Comparison of ENCODE assay signal across 19 cellular contexts in the genomic region with DNA sequence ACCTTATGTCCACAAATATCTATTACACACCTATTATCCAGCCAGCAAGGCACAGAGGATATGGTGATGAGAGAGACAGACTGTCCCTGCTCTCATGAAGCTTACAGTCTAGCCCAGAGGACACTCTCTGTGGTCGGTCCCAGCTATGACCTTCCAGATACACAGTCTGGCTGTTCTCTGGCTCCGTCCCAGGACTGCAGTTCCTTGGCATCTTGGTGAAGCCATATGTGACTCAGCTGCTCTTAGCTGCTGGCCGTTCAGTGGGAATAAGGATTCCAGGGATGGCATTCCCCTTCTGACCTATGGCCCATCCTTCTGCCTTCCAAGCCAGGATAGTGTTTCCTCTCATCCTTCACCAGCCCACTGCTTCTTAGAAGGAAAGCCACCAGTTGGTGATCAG. TPM values are rescaled to one million over a fixed set of nuclear protein-coding genes. Genes with fewer than 3 reads are reported as not detected.
DNase-seq lines count a peak whose midpoint lies in the region; ATAC-seq and TF ChIP-seq lines count a peak whose summit lies in the region.
"Had no signal": no experiment of that assay in that cellular context is flagged by ENCODE, and none has a peak within 500 bp of the region (broad histone marks: within the 10 kb centered on the region; RNA-seq: fewer than 3 reads in every experiment).

No MANE protein-coding gene starts in this region.

- no peak for ATAC-seq in GM21786 (IDR thresholded peaks at IDR 0.05; ENCODE audit: unreplicated experiment)
- ATAC-seq: SK-N-SH treated with all-trans-retinoic acid at 6 μM for 48 hours, T-cell had no signal

- H3K4me3 ChIP-seq in fibroblast of mammary gland (ENCODE audit: control insufficient read depth, low read depth, low read length) (no peak overlapping the region), dorsolateral prefrontal cortex (no peak overlapping the region)

- peaks cover 0 to 18% (median 0%) of the 10 kb centered on the region in 45 donors for H3K27me3 ChIP-seq in dorsolateral prefrontal cortex

- peak; percentile 9 for DNase-seq in AG08395 (ENCODE audit: low spot score)
- peak; percentile 8 for DNase-seq in ELR (ENCODE audit: low read depth)
- peak; percentile 58 for DNase-seq in RPMI7951 (ENCODE audit: low read depth)
- peak; percentile 1 for DNase-seq in fibroblast of mammary gland (ENCODE audit: low read depth)
- DNase-seq in mucosa of gallbladder (ENCODE audit: low spot score), result no peak
- DNase-seq in activated CD8-positive, alpha-beta memory T cell treated with anti-CD3 and anti-CD28 coated beads, Interleukin-2, amount 50 U/mL, for 48 hours, result no peak
- DNase-seq in dorsolateral prefrontal cortex, result no peak
- DNase-seq: DMS153, HFFc6, MV-4-11, NCI-H187, NCI-H2227 treated with DMSO at 0.1 percent for 48 hours, NCI-H510A treated with DMSO at 0.1 percent for 48 hours, RPMI8226, SIG-M5, T-cell had no signal

- TF ChIP-seq CTCF in fibroblast of mammary gland (conservative IDR thresholded peaks at IDR 0.05; ENCODE audit: control insufficient read depth, insufficient read depth, low read depth, low read length) (no peak), dorsolateral prefrontal cortex (IDR thresholded peaks at IDR 0.05 in 54 of 56, conservative IDR thresholded peaks at IDR 0.05 in 2 of 56; ENCODE audit: low read depth in 1 of 56, partially characterized antibody in 56 of 56) (no peak)

- intact Hi-C loops in dorsolateral prefrontal cortex (cut with DNase I), result loop anchor here in 1 of 2 donors (10.0 kb wide), 1 partner anchor 60 kb away; no protein-coding TSS in a partner anchor

- H3K27ac ChIP-seq in dorsolateral prefrontal cortex, result no peak overlapping the region
- H3K27ac ChIP-seq: HL-60 had no signal

RNA-seq across cellular contexts. Expression of a gene that starts 30.8 kb away (rescaled TPM):
- 7.1 and 8.1 TPM in 2 replicates for total RNA-seq in RPMI7951 (2014; rRNA removed; shearing (Covaris generic))
- 4.1 TPM for total RNA-seq in mucosa of gallbladder
- total RNA-seq in dorsolateral prefrontal cortex, result 1 to 10 TPM; 2.6 to 7.8 (median 4.8) TPM

Comparison
In these comparisons a context has a peak if more than half of its experiments do, and no peak if none do; other contexts are left out.
1. DNase-seq: peak in AG08395 (single experiment), ELR (single experiment), RPMI7951 (single experiment) and fibroblast of mammary gland (single experiment); none in mucosa of gallbladder (single experiment), activated CD8-positive, alpha-beta memory T cell treated with anti-CD3 and anti-CD28 coated beads, Interleukin-2, amount 50 U/mL, for 48 hours (single experiment) and dorsolateral prefrontal cortex (0 of 10).